In the genomic region with DNA sequence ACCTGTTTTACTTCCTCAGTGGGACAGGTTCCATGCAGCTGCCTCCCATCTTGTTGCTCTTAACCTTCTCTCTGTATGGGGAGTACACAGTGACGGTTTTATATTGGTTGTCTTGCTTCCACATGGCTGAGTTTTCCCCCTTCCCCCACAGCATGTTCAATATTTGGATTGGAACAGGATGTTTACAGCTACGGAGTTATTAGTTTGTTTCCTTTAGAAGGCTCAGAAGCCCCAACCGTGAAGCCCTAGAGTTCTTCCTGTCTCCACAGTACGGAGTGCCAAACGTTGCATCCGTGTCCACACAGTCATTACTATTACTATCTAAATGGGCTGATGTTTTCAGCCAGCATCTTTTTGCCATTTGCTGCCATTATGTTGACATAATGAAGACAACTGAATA, we compare ENCODE assay signal across 23 cellular contexts.
DNase-seq lines count a peak whose midpoint lies in the region; ATAC-seq, FAIRE-seq and TF ChIP-seq lines count a peak whose summit lies in the region.
"Had no signal": no experiment of that assay in that cellular context is flagged by ENCODE, and none has a peak within 500 bp of the region (broad histone marks: within the 10 kb centered on the region; RNA-seq: fewer than 3 reads in every experiment).

No MANE protein-coding gene starts in this region.

- H3K9me3 Mint-ChIP-seq in neural crest cell, result no peaks in the 10 kb centered on the region
- H3K9me3 Mint-ChIP-seq: CD8-positive, alpha-beta T cell; HFFc6 had no signal

- DNase-seq in COLO668 (lab: John Stamatoyannopoulos, UW; ENCODE audit: unreplicated experiment), result peak; percentile 15
- no peak for DNase-seq in H54 (ENCODE audit: insufficient read length, low spot score)
- peak; percentile 52 for DNase-seq in NCI-H748 treated with DMSO at 0.1 percent for 48 hours (lab: John Stamatoyannopoulos, UW)
- DNase-seq in neural crest cell (ENCODE audit: low read depth, low spot score), result no peak
- DNase-seq in epidermal melanocyte (ENCODE audit: insufficient read length, low spot score), result no peak
- no peak for DNase-seq in foreskin keratinocyte
- DNase-seq in HCEC 1CT, result no peak
- DNase-seq in NCI-H1436 treated with DMSO at 0.1 percent for 48 hours (lab: John Stamatoyannopoulos, UW), result no peak
- DNase-seq: CD8-positive, alpha-beta T cell; GF-D8; HFFc6; Kasumi-1; NCI-H1105; NCI-H1930; NCI-H524; PC-3; SJCRH30; T-helper 2 cell had no signal

- no peak for TF ChIP-seq POLR2A in H54 (IDR thresholded peaks at IDR 0.05; ENCODE audit: low read depth, low read length)

- no peak overlapping the region for H3K4me3 Mint-ChIP-seq in neural crest cell
- H3K4me3 Mint-ChIP-seq: B cell; CD8-positive, alpha-beta T cell; HFFc6; IgD-negative memory B cell had no signal

- TF ChIP-seq CTCF in neural crest cell (conservative IDR thresholded peaks at IDR 0.05) (no peak), foreskin keratinocyte (conservative IDR thresholded peaks at IDR 0.05) (no peak)

- H3K27ac Mint-ChIP-seq in neural crest cell (ENCODE audit: unreplicated experiment), result peak overlapping the region; percentile 73
- H3K27ac Mint-ChIP-seq: B cell; CD8-positive, alpha-beta T cell; HFFc6; IgD-negative memory B cell had no signal

- H3K27me3 Mint-ChIP-seq in neural crest cell (ENCODE audit: low read depth), result no peaks in the 10 kb centered on the region
- H3K27me3 Mint-ChIP-seq: B cell, IgD-negative memory B cell had no signal

- no peak for ATAC-seq in foreskin keratinocyte
- ATAC-seq: CD8-positive, alpha-beta T cell; PC-3 had no signal

- no peak overlapping the region for H3K27ac ChIP-seq in foreskin keratinocyte
- H3K27ac ChIP-seq: SJCRH30 had no signal

- peak; percentile 70 for FAIRE-seq in H54 (lab: Jason Lieb, UNC)
- FAIRE-seq: D721Med, GM12891, H1 had no signal

- no peaks in the 10 kb centered on the region for H3K4me1 ChIP-seq in foreskin keratinocyte
- H3K4me1 ChIP-seq: SJCRH30 had no signal

- H3K27me3 ChIP-seq in foreskin keratinocyte, result no peaks in the 10 kb centered on the region
- H3K27me3 ChIP-seq: SJCRH30 had no signal

- H3K4me1 Mint-ChIP-seq in neural crest cell, result peaks cover 13% of the 10 kb centered on the region
- H3K4me1 Mint-ChIP-seq: B cell, IgD-negative memory B cell had no signal

- H3K36me3 Mint-ChIP-seq in neural crest cell (ENCODE audit: low read depth), result peaks cover 8% of the 10 kb centered on the region
- H3K36me3 Mint-ChIP-seq: CD8-positive, alpha-beta T cell; IgD-negative memory B cell had no signal

Comparison
In these comparisons a context has a peak if more than half of its experiments do, and no peak if none do; other contexts are left out.
1. DNase-seq: peak in COLO668 (single experiment) and NCI-H748 treated with DMSO at 0.1 percent for 48 hours (single experiment); none in H54 (single experiment), neural crest cell (single experiment), epidermal melanocyte (single experiment), foreskin keratinocyte (0 of 2), HCEC 1CT (single experiment) and NCI-H1436 treated with DMSO at 0.1 percent for 48 hours (single experiment).